ENCODE assay signal across 8 cellular contexts in the genomic region with DNA sequence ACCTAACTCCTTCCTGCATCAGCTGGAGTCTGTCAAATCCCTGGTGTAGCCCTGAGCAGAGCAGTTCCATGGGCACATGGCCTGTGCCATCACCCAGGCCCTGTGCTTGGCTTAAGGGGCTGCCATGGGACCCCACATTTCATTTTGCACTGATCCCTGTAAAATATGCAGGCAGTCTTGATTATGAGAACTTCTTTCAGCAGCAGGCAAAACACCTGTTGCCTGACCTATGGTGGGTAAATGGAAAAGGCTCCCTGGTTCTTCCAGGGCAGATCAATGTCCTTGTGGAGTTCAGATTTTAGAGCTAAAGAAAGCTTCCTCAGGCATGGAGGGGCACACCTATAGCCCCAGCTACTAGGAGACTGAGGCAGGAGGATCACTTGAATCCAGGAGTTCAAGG. TPM values are rescaled to one million over a fixed set of nuclear protein-coding genes. Genes with fewer than 3 reads are reported as not detected.
"Had no signal": no experiment of that assay in that cellular context is flagged by ENCODE, and none has a peak within 500 bp of the region (broad histone marks: within the 10 kb centered on the region; RNA-seq: fewer than 3 reads in every experiment).

No MANE protein-coding gene starts in this region.

- H3K9me3 Mint-ChIP-seq: GM23338, H9, HFFc6 had no signal

- H3K4me3 Mint-ChIP-seq: GM23338, H9, HFFc6 had no signal

- H3K27ac Mint-ChIP-seq: GM23338, H9, HFFc6 had no signal

- H3K4me3 ChIP-seq: GM23338, K562 had no signal

- DNase-seq: H9, HCEC 1CT, HFFc6, IMR-90, KG1 had no signal

- H3K4me2 ChIP-seq: GM23338 had no signal

- ATAC-seq: GM23338, K562 had no signal

- H2AFZ ChIP-seq: GM23338 had no signal

RNA-seq across cellular contexts. Expression of a gene that starts 44.2 kb away (rescaled TPM):
- polyA plus RNA-seq: GM23338, H1, IMR-90, K562 had no signal
